In genomic region chr19:35052599-35053190, GRCh38 we compare ENCODE assay signal across 22 cellular contexts. TPM values are rescaled to one million over a fixed set of nuclear protein-coding genes. Genes with fewer than 3 reads are reported as not detected.
A peak's percentile ranks its signal among the peaks of the same experiment; 100 is the strongest.
DNase-seq lines count a peak whose midpoint lies in the region; ATAC-seq lines count a peak whose summit lies in the region.
"Had no signal": no experiment of that assay in that cellular context is flagged by ENCODE, and none has a peak within 500 bp of the region (broad histone marks: within the 10 kb centered on the region; RNA-seq: fewer than 3 reads in every experiment).

No MANE protein-coding gene starts in this region.

- no peak overlapping the region for H3K4me2 ChIP-seq in mesendoderm (ENCODE audit: low read length)
- H3K4me2 ChIP-seq: KMS-11 had no signal

- H3K36me3 Mint-ChIP-seq in activated CD8-positive, alpha-beta T cell treated with anti-CD3 and anti-CD28 coated beads, Interleukin-2, amount 10 ng/mL, durations not matched to agents 7 days and 5 days (ENCODE audit: low read depth), result no peaks in the 10 kb centered on the region
- no peaks in the 10 kb centered on the region for H3K36me3 Mint-ChIP-seq in activated CD4-positive, alpha-beta memory T cell treated with anti-CD3 and anti-CD28 coated beads, Interleukin-2, amount 10 ng/mL, durations not matched to agents 7 days and 5 days (ENCODE audit: low read depth)

- POLR2A ChIA-PET in activated CD8-positive, alpha-beta T cell treated with anti-CD3 and anti-CD28 coated beads, Interleukin-2, amount 10 ng/mL, durations not matched to agents 7 days and 5 days (lab: Charles Lee), result no interaction called here
- POLR2A ChIA-PET in activated CD4-positive, alpha-beta memory T cell treated with anti-CD3 and anti-CD28 coated beads, Interleukin-2, amount 10 ng/mL, durations not matched to agents 7 days and 5 days (lab: Charles Lee), result no interaction called here

- WGBS in right cardiac atrium, result 59% methylated on average over 8 of the region's 8 CpGs
- WGBS in mesendoderm (ENCODE audit: extremely low coverage, insufficient coverage, low lambda C conversion rate), result no CpG with 5 or more reads among the region's 8 CpGs

- H3K27me3 ChIP-seq in right cardiac atrium (ENCODE audit: control insufficient read depth, insufficient read depth) (no peaks in the 10 kb centered on the region), mesendoderm (ENCODE audit: insufficient read depth, low read length, poor library complexity) (no peaks in the 10 kb centered on the region)

- H3K9me3 ChIP-seq in right cardiac atrium (ENCODE audit: control insufficient read depth, low read length), result no peaks in the 10 kb centered on the region

- CTCF ChIA-PET in activated CD8-positive, alpha-beta T cell treated with anti-CD3 and anti-CD28 coated beads, Interleukin-2, amount 10 ng/mL, durations not matched to agents 7 days and 5 days (lab: Charles Lee), result interaction anchor here (1.6 to 3.9 kb wide), 2 partner anchors 9 to 14 kb away, joined by 3 to 20 read pairs; no protein-coding TSS in a partner anchor
- CTCF ChIA-PET in activated CD4-positive, alpha-beta memory T cell treated with anti-CD3 and anti-CD28 coated beads, Interleukin-2, amount 10 ng/mL, durations not matched to agents 7 days and 5 days (lab: Charles Lee), result interaction anchor here (1.9 kb wide), 1 partner anchor 9 kb away, joined by 7 read pairs; no protein-coding TSS in a partner anchor

- H3K23ac ChIP-seq in mesendoderm (ENCODE audit: low read length), result no peak overlapping the region

- no peaks in the 10 kb centered on the region for H3K4me1 Mint-ChIP-seq in activated CD8-positive, alpha-beta T cell treated with anti-CD3 and anti-CD28 coated beads, Interleukin-2, amount 10 ng/mL, durations not matched to agents 7 days and 5 days (ENCODE audit: low read depth)
- H3K4me1 Mint-ChIP-seq in activated CD4-positive, alpha-beta memory T cell treated with anti-CD3 and anti-CD28 coated beads, Interleukin-2, amount 10 ng/mL, durations not matched to agents 7 days and 5 days, result no peaks in the 10 kb centered on the region
- H3K4me1 Mint-ChIP-seq: B cell had no signal

- H3K9me3 Mint-ChIP-seq in activated CD8-positive, alpha-beta T cell treated with anti-CD3 and anti-CD28 coated beads, Interleukin-2, amount 10 ng/mL, durations not matched to agents 7 days and 5 days (ENCODE audit: insufficient read depth), result no peaks in the 10 kb centered on the region
- no peaks in the 10 kb centered on the region for H3K9me3 Mint-ChIP-seq in activated CD4-positive, alpha-beta memory T cell treated with anti-CD3 and anti-CD28 coated beads, Interleukin-2, amount 10 ng/mL, durations not matched to agents 7 days and 5 days

- no peak overlapping the region for H3K4me3 ChIP-seq in right cardiac atrium (ENCODE audit: low read length)
- H3K4me3 ChIP-seq in mesendoderm (ENCODE audit: low read length), result no peak overlapping the region

- H3K27ac ChIP-seq in right cardiac atrium (ENCODE audit: low read length) (peak overlapping the region; percentile 48), angular gyrus (ENCODE audit: low read depth, low read length) (peak overlapping the region; percentile 62), mesendoderm (ENCODE audit: low read depth, low read length) (peak overlapping the region; percentile 20), substantia nigra (ENCODE audit: low read depth, low read length, poor library complexity, severe bottlenecking) (peak overlapping the region; percentile 45)
- H3K27ac ChIP-seq: HL-60, KMS-11 had no signal

- no peaks in the 10 kb centered on the region for H3K27me3 Mint-ChIP-seq in activated CD8-positive, alpha-beta T cell treated with anti-CD3 and anti-CD28 coated beads, Interleukin-2, amount 10 ng/mL, durations not matched to agents 7 days and 5 days (ENCODE audit: low read depth)
- peaks cover 6% of the 10 kb centered on the region for H3K27me3 Mint-ChIP-seq in activated CD4-positive, alpha-beta memory T cell treated with anti-CD3 and anti-CD28 coated beads, Interleukin-2, amount 10 ng/mL, durations not matched to agents 7 days and 5 days

- no peak overlapping the region for H2BK5ac ChIP-seq in mesendoderm (ENCODE audit: low read length)

- H4K5ac ChIP-seq in mesendoderm (ENCODE audit: low read length), result no peak overlapping the region

- H2BK120ac ChIP-seq in mesendoderm (ENCODE audit: low read depth, low read length), result no peak overlapping the region

- H2BK15ac ChIP-seq in mesendoderm (replicated peaks; ENCODE audit: low read depth), result no peak overlapping the region

- no peak overlapping the region for H3K4me3 Mint-ChIP-seq in activated CD8-positive, alpha-beta T cell treated with anti-CD3 and anti-CD28 coated beads, Interleukin-2, amount 10 ng/mL, durations not matched to agents 7 days and 5 days
- no peak overlapping the region for H3K4me3 Mint-ChIP-seq in activated CD4-positive, alpha-beta memory T cell treated with anti-CD3 and anti-CD28 coated beads, Interleukin-2, amount 10 ng/mL, durations not matched to agents 7 days and 5 days
- H3K4me3 Mint-ChIP-seq: B cell had no signal

- no peak overlapping the region for H3K4ac ChIP-seq in mesendoderm (ENCODE audit: low read depth, low read length)

- H3K18ac ChIP-seq in mesendoderm (ENCODE audit: low read length), result no peak overlapping the region

- no peak overlapping the region for H3K56ac ChIP-seq in mesendoderm (ENCODE audit: low read length)

- H3K79me1 ChIP-seq in mesendoderm (ENCODE audit: low read length), result no peaks in the 10 kb centered on the region

- DNase-seq in right cardiac atrium, result no peak
- no peak for DNase-seq in Right ventricle myocardium inferior (ENCODE audit: missing footprints)
- DNase-seq in mesendoderm, result no peak
- peak in 1 of 49 donors; percentile 27 for DNase-seq in substantia nigra (lab: John Stamatoyannopoulos, UW)
- no peak for DNase-seq in activated CD8-positive, alpha-beta T cell treated with anti-CD3 and anti-CD28 coated beads, Interleukin-2, amount 10 ng/mL, durations not matched to agents 7 days and 5 days
- DNase-seq in activated CD4-positive, alpha-beta memory T cell treated with anti-CD3 and anti-CD28 coated beads, Interleukin-2, amount 10 ng/mL, durations not matched to agents 7 days and 5 days, result no peak
- no peak for DNase-seq in NCI-H69 (lab: John Stamatoyannopoulos, UW)
- DNase-seq: DMS53, GF-D8, NCI-H1105 treated with DMSO at 0.1 percent for 48 hours, NCI-H1694, NCI-H2081, NCI-H2171, NCI-H345, NCI-H524 treated with DMSO at 0.1 percent for 48 hours, OCI-M1 had no signal

- ATAC-seq in right cardiac atrium (no peak), Right ventricle myocardium inferior (no peak)
- ATAC-seq in activated CD8-positive, alpha-beta T cell treated with anti-CD3 and anti-CD28 coated beads, Interleukin-2, amount 10 ng/mL, durations not matched to agents 7 days and 5 days, result no peak

- intact Hi-C loops in right cardiac atrium (cut with DNase I) (no loop called here), Right ventricle myocardium inferior (cut with DNase I) (no loop called here)

- no peak overlapping the region for H4K8ac ChIP-seq in mesendoderm (ENCODE audit: low read depth, low read length)

- H3K79me2 ChIP-seq in mesendoderm (ENCODE audit: control insufficient read depth, insufficient read depth, low read length), result no peaks in the 10 kb centered on the region

- no peak overlapping the region for H3K9ac ChIP-seq in mesendoderm (ENCODE audit: low read length)
- H3K9ac ChIP-seq: KMS-11 had no signal

- H3K27ac Mint-ChIP-seq in activated CD8-positive, alpha-beta T cell treated with anti-CD3 and anti-CD28 coated beads, Interleukin-2, amount 10 ng/mL, durations not matched to agents 7 days and 5 days, result no peak overlapping the region
- no peak overlapping the region for H3K27ac Mint-ChIP-seq in activated CD4-positive, alpha-beta memory T cell treated with anti-CD3 and anti-CD28 coated beads, Interleukin-2, amount 10 ng/mL, durations not matched to agents 7 days and 5 days
- H3K27ac Mint-ChIP-seq: B cell had no signal

- H3K4me1 ChIP-seq in right cardiac atrium (ENCODE audit: control insufficient read depth, insufficient read depth, low read length) (peaks cover 2% of the 10 kb centered on the region), mesendoderm (ENCODE audit: control insufficient read depth, low read depth, low read length) (no peaks in the 10 kb centered on the region)

- H3K36me3 ChIP-seq in mesendoderm (ENCODE audit: control insufficient read depth, insufficient read depth, low read length), result no peaks in the 10 kb centered on the region

- H2AK5ac ChIP-seq in mesendoderm (ENCODE audit: low read length), result no peak overlapping the region

RNA-seq across cellular contexts. Expression of gene HPN, which starts 11.2 kb away (rescaled TPM):
- 1 to 10 TPM; 3.9 to 7.0 (median 5.0) TPM for total RNA-seq in right cardiac atrium
- 1.5 TPM for polyA plus RNA-seq in right cardiac atrium
- total RNA-seq in Right ventricle myocardium inferior, result 5.5 TPM
- 2.0 TPM for polyA plus RNA-seq in mesendoderm (2013, experiment 1 of 2)
- polyA plus RNA-seq in mesendoderm (2013, experiment 2 of 2), result 2.0 TPM
- total RNA-seq in activated CD8-positive, alpha-beta T cell treated with anti-CD3 and anti-CD28 coated beads, Interleukin-2, amount 10 ng/mL, durations not matched to agents 7 days and 5 days, result not detected
- not detected for total RNA-seq in activated CD4-positive, alpha-beta memory T cell treated with anti-CD3 and anti-CD28 coated beads, Interleukin-2, amount 10 ng/mL, durations not matched to agents 7 days and 5 days
- total RNA-seq: B cell, H4, SK-MEL-5 had no signal

RNA-seq across cellular contexts. Expression of gene SCN1B, which starts 22.4 kb away (rescaled TPM):
- 100 to 1,000 TPM in 1 of 4 donors, 10 to 100 TPM in 3; 74.3 to 134 (median 87.1) TPM for total RNA-seq in right cardiac atrium
- polyA plus RNA-seq in right cardiac atrium, result 89.1 TPM
- total RNA-seq in Right ventricle myocardium inferior, result 44.3 TPM
- 0.63 TPM for polyA plus RNA-seq in mesendoderm (2013, experiment 1 of 2)
- polyA plus RNA-seq in mesendoderm (2013, experiment 2 of 2), result 0.81 TPM
- under 1 TPM; 0.37 to 0.57 TPM for total RNA-seq in activated CD8-positive, alpha-beta T cell treated with anti-CD3 and anti-CD28 coated beads, Interleukin-2, amount 10 ng/mL, durations not matched to agents 7 days and 5 days
- under 1 TPM; 0.43 to 0.50 TPM for total RNA-seq in activated CD4-positive, alpha-beta memory T cell treated with anti-CD3 and anti-CD28 coated beads, Interleukin-2, amount 10 ng/mL, durations not matched to agents 7 days and 5 days

RNA-seq across cellular contexts. Expression of gene GRAMD1A, which starts 52.6 kb away (rescaled TPM):
- total RNA-seq in right cardiac atrium, result 10 to 100 TPM; 27.9 to 37.4 (median 32.7) TPM
- 32.0 TPM for polyA plus RNA-seq in right cardiac atrium
- total RNA-seq in Right ventricle myocardium inferior, result 25.8 TPM
- polyA plus RNA-seq in mesendoderm (2013, experiment 1 of 2), result 97.4 TPM
- polyA plus RNA-seq in mesendoderm (2013, experiment 2 of 2), result 98.6 TPM
- 10 to 100 TPM; 76.2 to 81.8 TPM for total RNA-seq in activated CD8-positive, alpha-beta T cell treated with anti-CD3 and anti-CD28 coated beads, Interleukin-2, amount 10 ng/mL, durations not matched to agents 7 days and 5 days
- total RNA-seq in activated CD4-positive, alpha-beta memory T cell treated with anti-CD3 and anti-CD28 coated beads, Interleukin-2, amount 10 ng/mL, durations not matched to agents 7 days and 5 days, result 100 to 1,000 TPM in 1 of 2 experiments, 10 to 100 TPM in 1; 98.2 to 106 TPM

Comparison
In these comparisons a context has a peak if more than half of its experiments do, and no peak if none do; other contexts are left out.
1. RNA of gene SCN1B, which starts 22.4 kb away (total RNA-seq): 74.3 to 134 TPM in right cardiac atrium and 44.3 TPM in Right ventricle myocardium inferior (single experiment); 0.37 to 0.57 TPM in activated CD8-positive, alpha-beta T cell treated with anti-CD3 and anti-CD28 coated beads, Interleukin-2, amount 10 ng/mL, durations not matched to agents 7 days and 5 days and 0.43 to 0.50 TPM in activated CD4-positive, alpha-beta memory T cell treated with anti-CD3 and anti-CD28 coated beads, Interleukin-2, amount 10 ng/mL, durations not matched to agents 7 days and 5 days; every median in the first group is over 10 times any median in the second.
2. Peak in every context shown above with its lines, with median percentiles within 50 percentile points of each other: H3K27ac ChIP-seq.